Comparison of ENCODE assay signal across 27 cellular contexts in the genomic region with DNA sequence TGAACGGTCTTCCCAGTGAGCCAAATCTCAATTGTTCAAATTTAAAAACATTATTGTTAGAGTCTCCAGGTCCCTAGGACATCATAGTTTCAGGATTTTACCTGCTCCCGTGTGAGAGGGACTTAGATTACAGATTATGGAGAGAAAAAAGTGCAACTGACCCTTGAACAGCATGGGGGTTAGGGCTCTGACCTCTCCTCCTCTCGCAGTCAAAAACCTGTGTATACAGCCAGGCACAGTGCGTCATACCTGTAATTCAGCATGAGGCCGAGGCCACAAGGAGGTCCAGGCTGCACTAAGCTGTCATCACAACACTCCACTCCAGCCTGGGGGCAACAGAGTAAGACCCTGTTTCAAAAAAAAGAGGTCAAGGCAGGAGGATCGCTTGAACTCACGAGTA. TPM values are rescaled to one million over a fixed set of nuclear protein-coding genes. Genes with fewer than 3 reads are reported as not detected.
DNase-seq lines count a peak whose midpoint lies in the region; ATAC-seq, FAIRE-seq and TF ChIP-seq lines count a peak whose summit lies in the region.
"Had no signal": no experiment of that assay in that cellular context is flagged by ENCODE, and none has a peak within 500 bp of the region (broad histone marks: within the 10 kb centered on the region; RNA-seq: fewer than 3 reads in every experiment).

No MANE protein-coding gene starts in this region.

- H3K9ac ChIP-seq in K562 (ENCODE audit: insufficient read depth in 1 of 2, low read depth in 2 of 2, low read length in 2 of 2), result no peak overlapping the region
- H3K9ac ChIP-seq: BLaER1 treated with 17β-estradiol and CSF1 and Interleukin-3, amounts not matched to agents 10 nM and 100 nM had no signal

- no peaks in the 10 kb centered on the region for H3K27me3 Mint-ChIP-seq in activated T-cell treated with anti-CD3 and anti-CD28 coated beads, Interleukin-2, amount 50 U/mL, for 24 hours
- H3K27me3 Mint-ChIP-seq in activated T-cell treated with anti-CD3 and anti-CD28 coated beads, Interleukin-2, amount 50 U/mL, for 4 hours (ENCODE audit: low read depth), result no peaks in the 10 kb centered on the region
- H3K27me3 Mint-ChIP-seq: CD4-positive, alpha-beta T cell; CD8-positive, alpha-beta memory T cell had no signal

- no peak for ATAC-seq in activated T-cell treated with anti-CD3 and anti-CD28 coated beads, Interleukin-2, amount 50 U/mL, for 4 hours
- ATAC-seq in K562 (peak; percentile 13; the same call in 1 of the 3 replicates), right lobe of liver (peak; percentile 87 to 99 (median 97))
- ATAC-seq in stimulated activated effector memory CD8-positive, alpha-beta T cell treated with anti-CD3 and anti-CD28 coated beads, Interleukin-12 subunit alpha, Interleukin-12 subunit beta, amount 100 ng/mL, for 72 hours, result no peak
- ATAC-seq: A549, GM23338 had no signal

- peaks cover 4% of the 10 kb centered on the region for H3K4me1 Mint-ChIP-seq in activated T-cell treated with anti-CD3 and anti-CD28 coated beads, Interleukin-2, amount 50 U/mL, for 24 hours (ENCODE audit: low read depth)
- H3K4me1 Mint-ChIP-seq in activated T-cell treated with anti-CD3 and anti-CD28 coated beads, Interleukin-2, amount 50 U/mL, for 4 hours (ENCODE audit: low read depth), result peaks cover 5% of the 10 kb centered on the region
- H3K4me1 Mint-ChIP-seq in stimulated activated effector memory CD8-positive, alpha-beta T cell treated with anti-CD3 and anti-CD28 coated beads, Interleukin-12 subunit alpha, Interleukin-12 subunit beta, amount 100 ng/mL, for 72 hours, result peaks cover 12% of the 10 kb centered on the region
- H3K4me1 Mint-ChIP-seq: CD14-positive monocyte, GM23338 had no signal

- H3K79me2 ChIP-seq in K562 (ENCODE audit: control insufficient read depth, insufficient read depth, low read length), result peaks cover 61% of the 10 kb centered on the region; the same call in 2 of the 3 replicates

- BruUV-seq in K562 (replicated peaks; lab: Mats Ljungman, UMichigan), result no TSS peak

- H3K36me3 ChIP-seq in K562 (ENCODE audit: control insufficient read depth, insufficient read depth, low read length) (peaks cover 96% of the 10 kb centered on the region), right lobe of liver (peaks cover 0 to 98% (median 45%) of the 10 kb centered on the region in 4 donors)

- POLR2A ChIA-PET in K562 (lab: Yijun Ruan, JAX), result interaction anchor here (1.6 kb wide), 1 partner anchor 20 kb away, joined by 4 read pairs; no protein-coding TSS in a partner anchor

- H3K9me3 Mint-ChIP-seq in activated T-cell treated with anti-CD3 and anti-CD28 coated beads, Interleukin-2, amount 50 U/mL, for 24 hours, result no peaks in the 10 kb centered on the region
- no peaks in the 10 kb centered on the region for H3K9me3 Mint-ChIP-seq in activated T-cell treated with anti-CD3 and anti-CD28 coated beads, Interleukin-2, amount 50 U/mL, for 4 hours
- no peaks in the 10 kb centered on the region for H3K9me3 Mint-ChIP-seq in stimulated activated effector memory CD8-positive, alpha-beta T cell treated with anti-CD3 and anti-CD28 coated beads, Interleukin-12 subunit alpha, Interleukin-12 subunit beta, amount 100 ng/mL, for 72 hours
- H3K9me3 Mint-ChIP-seq: CD14-positive monocyte; CD4-positive, alpha-beta T cell; GM23338 had no signal

- H3K4me1 ChIP-seq in K562 (replicated peaks in 1 of 2; ENCODE audit: control insufficient read depth in 2 of 2, insufficient read depth in 2 of 2, low read length in 2 of 2) (no peaks in the 10 kb centered on the region), right lobe of liver (peaks cover 0 to 7% (median 3%) of the 10 kb centered on the region in 4 donors)
- H3K4me1 ChIP-seq: A549; BE2C; BLaER1 treated with 17β-estradiol and CSF1 and Interleukin-3, amounts not matched to agents 10 nM and 100 nM; HAP-1 had no signal

- H3K27ac ChIP-seq in K562 (ENCODE audit: extremely low read depth, low read depth, low read length) (no peak overlapping the region), right lobe of liver (peak overlapping the region in 1 of 3 donors; percentile 46)
- H3K27ac ChIP-seq: A549; BLaER1 treated with 17β-estradiol and CSF1 and Interleukin-3, amounts not matched to agents 10 nM and 100 nM had no signal

- FAIRE-seq in K562 (lab: Jason Lieb, UNC), result no peak
- FAIRE-seq: A549, D721Med, GM12891, GM18507, H54 had no signal

- TF ChIP-seq POLR2A in K562 (conservative IDR thresholded peaks at IDR 0.05), result no peak
- TF ChIP-seq POLR2A in right lobe of liver (IDR thresholded peaks at IDR 0.05), result no peak

- WGBS in K562 (ENCODE audit: insufficient coverage, low coverage, missing lambda C conversion rate), result 93% methylated on average over 7 of the region's 7 CpGs
- 32% methylated on average over 6 of the region's 7 CpGs for WGBS in right lobe of liver (ENCODE audit: insufficient coverage, low coverage, low lambda C conversion rate, missing lambda C conversion rate)

- H3K9me1 ChIP-seq in K562 (ENCODE audit: control insufficient read depth, insufficient read depth, low read length), result peaks cover 5% of the 10 kb centered on the region

- peaks cover 95% of the 10 kb centered on the region for H3K36me3 Mint-ChIP-seq in activated T-cell treated with anti-CD3 and anti-CD28 coated beads, Interleukin-2, amount 50 U/mL, for 24 hours (ENCODE audit: low read depth)
- peaks cover 58% of the 10 kb centered on the region for H3K36me3 Mint-ChIP-seq in activated T-cell treated with anti-CD3 and anti-CD28 coated beads, Interleukin-2, amount 50 U/mL, for 4 hours (ENCODE audit: insufficient read depth)
- H3K36me3 Mint-ChIP-seq in stimulated activated effector memory CD8-positive, alpha-beta T cell treated with anti-CD3 and anti-CD28 coated beads, Interleukin-12 subunit alpha, Interleukin-12 subunit beta, amount 100 ng/mL, for 72 hours, result peaks cover 100% of the 10 kb centered on the region

- H3K4me3 ChIP-seq in K562 (no peak overlapping the region), right lobe of liver (no peak overlapping the region)
- H3K4me3 ChIP-seq: A549; BLaER1 treated with 17β-estradiol and CSF1 and Interleukin-3, amounts not matched to agents 10 nM and 100 nM; GM23338; HAP-1 had no signal

- DNase-seq in activated T-cell treated with anti-CD3 and anti-CD28 coated beads, Interleukin-2, amount 50 U/mL, for 24 hours, result no peak
- DNase-seq in activated T-cell treated with anti-CD3 and anti-CD28 coated beads, Interleukin-2, amount 50 U/mL, for 4 hours, result no peak
- DNase-seq in K562 (ENCODE audit: extremely low read depth in 1 of 4, low spot score in 3 of 4) (no peak), right lobe of liver (peak; percentile 43 to 71 (median 62)), hypothalamus (lab: John Stamatoyannopoulos, UW) (no peak), NCI-H146 (lab: John Stamatoyannopoulos, UW) (no peak), NCI-H2029 (lab: John Stamatoyannopoulos, UW) (no peak)
- no peak for DNase-seq in stimulated activated effector memory CD8-positive, alpha-beta T cell treated with anti-CD3 and anti-CD28 coated beads, Interleukin-12 subunit alpha, Interleukin-12 subunit beta, amount 100 ng/mL, for 72 hours (ENCODE audit: low spot score in 2 of 2)
- DNase-seq: 8988T; ACHN; AML-193; BE2C; CD4-positive, alpha-beta T cell; CD8-positive, alpha-beta memory T cell; DMS 273 treated with DMSO at 0.1 percent for 48 hours; DMS79; EL; GDM1 had no signal

- TF ChIP-seq CTCF in K562 (IDR thresholded peaks at IDR 0.05 in 2 of 3, conservative IDR thresholded peaks at IDR 0.05 in 1 of 3; ENCODE audit: insufficient read depth in 2 of 3, low read depth in 1 of 3, low read length in 3 of 3) (no peak), right lobe of liver (IDR thresholded peaks at IDR 0.05) (no peak)

- intact Hi-C loops in K562 (cut with micrococcal nuclease), result no loop called here
- intact Hi-C loops in right lobe of liver (cut with DNase I), result no loop called here

- peak overlapping the region; percentile 40 for H3K27ac Mint-ChIP-seq in activated T-cell treated with anti-CD3 and anti-CD28 coated beads, Interleukin-2, amount 50 U/mL, for 24 hours
- H3K27ac Mint-ChIP-seq in stimulated activated effector memory CD8-positive, alpha-beta T cell treated with anti-CD3 and anti-CD28 coated beads, Interleukin-12 subunit alpha, Interleukin-12 subunit beta, amount 100 ng/mL, for 72 hours, result peak overlapping the region; percentile 27
- H3K27ac Mint-ChIP-seq: CD4-positive, alpha-beta T cell; GM23338 had no signal

- no peaks in the 10 kb centered on the region for H3K9me3 ChIP-seq in K562 (replicated peaks; ENCODE audit: control insufficient read depth, insufficient read depth, low read depth, low read length)
- no peaks in the 10 kb centered on the region for H3K9me3 ChIP-seq in right lobe of liver
- H3K9me3 ChIP-seq: A549; BE2C; BLaER1 treated with 17β-estradiol and CSF1 and Interleukin-3, amounts not matched to agents 10 nM and 100 nM; HAP-1 had no signal

- TF ChIP-seq RAD21 in K562 (CRISPR knock-in tag; conservative IDR thresholded peaks at IDR 0.05 in 1 of 2, IDR thresholded peaks at IDR 0.05 in 1 of 2), result no peak

- in situ Hi-C loops in K562 (cut with MboI), result no loop called here

- TF ChIP-seq EP300 in K562 (IDR thresholded peaks at IDR 0.05; ENCODE audit: low read length), result no peak

- H2AFZ ChIP-seq in K562 (ENCODE audit: low read depth, low read length), result no peak overlapping the region
- H2AFZ ChIP-seq: GM23338 had no signal

- H4K20me1 ChIP-seq in K562 (replicated peaks; ENCODE audit: control insufficient read depth, insufficient read depth, low read length), result peaks cover 4% of the 10 kb centered on the region; the same call in 1 of the 2 replicates

- H3K4me3 Mint-ChIP-seq in activated T-cell treated with anti-CD3 and anti-CD28 coated beads, Interleukin-2, amount 50 U/mL, for 24 hours, result no peak overlapping the region
- H3K4me3 Mint-ChIP-seq in activated T-cell treated with anti-CD3 and anti-CD28 coated beads, Interleukin-2, amount 50 U/mL, for 4 hours, result no peak overlapping the region
- no peak overlapping the region for H3K4me3 Mint-ChIP-seq in stimulated activated effector memory CD8-positive, alpha-beta T cell treated with anti-CD3 and anti-CD28 coated beads, Interleukin-12 subunit alpha, Interleukin-12 subunit beta, amount 100 ng/mL, for 72 hours
- H3K4me3 Mint-ChIP-seq: CD14-positive monocyte; CD4-positive, alpha-beta T cell; CD8-positive, alpha-beta memory T cell; GM23338 had no signal

- H3K27me3 ChIP-seq in K562 (ENCODE audit: control insufficient read depth in 2 of 2, insufficient read depth in 2 of 2, low read length in 2 of 2), result no peaks in the 10 kb centered on the region
- no peaks in the 10 kb centered on the region for H3K27me3 ChIP-seq in right lobe of liver
- H3K27me3 ChIP-seq: BE2C; BLaER1 treated with 17β-estradiol and CSF1 and Interleukin-3, amounts not matched to agents 10 nM and 100 nM had no signal

- H3K4me2 ChIP-seq in K562 (ENCODE audit: insufficient read depth, low read length), result no peak overlapping the region
- H3K4me2 ChIP-seq: A549; BLaER1 treated with 17β-estradiol and CSF1 and Interleukin-3, amounts not matched to agents 10 nM and 100 nM; GM23338 had no signal

- CTCF ChIA-PET in K562 (lab: Yijun Ruan, JAX; ENCODE audit: low intra/inter-chr PET ratio), result no interaction called here

RNA-seq across cellular contexts. Expression of gene BAZ1B, which starts 25.5 kb away (rescaled TPM):
- total RNA-seq in activated T-cell treated with anti-CD3 and anti-CD28 coated beads, Interleukin-2, amount 50 U/mL, for 4 hours, result 10 to 100 TPM; 86.5 to 93.5 (median 93.3) TPM
- 64.1 and 159 TPM in 2 replicates for total RNA-seq in K562 (2011; cell fraction: chromatin; rRNA removed; ENCODE audit: low replicate concordance)
- 37.9 and 44.9 TPM in 2 replicates for total RNA-seq in K562 (2011; cell fraction: nucleolus; rRNA removed)
- 79.0 and 92.8 TPM in 2 replicates for total RNA-seq in K562 (2011; cell fraction: nucleoplasm; rRNA removed)
- total RNA-seq in K562 (2014; rRNA removed) (79.5 and 89.0 TPM in 2 replicates), K562 (2014; rRNA removed; fragmentation: Illumina TruSeq; extraction: Trizol) (129 and 136 TPM in 2 replicates), K562 (2015; rRNA removed; fragmentation: Illumina TruSeq; extraction: Trizol) (131 and 134 TPM in 2 replicates), K562 (2021) (100 and 107 TPM in 2 replicates), right lobe of liver (10 to 100 TPM; 19.3 to 26.2 (median 25.0) TPM)
- polyA plus RNA-seq in K562 (2011; rRNA removed) (28.8 and 50.9 TPM in 2 replicates), K562 (2014; fragmentation: Illumina TruSeq; extraction: Trizol) (94.3 and 110 TPM in 2 replicates), K562 (2014; fragmentation: Nextera tagmentation; extraction: Ambion mirVana) (10 to 100 TPM; 15.0 to 27.5 TPM), K562 (2014; rRNA removed) (56.3 and 68.4 TPM in 2 replicates)
- polyA plus RNA-seq in K562 (2011; cell fraction: cytosol; rRNA removed), result 22.0 and 24.5 TPM in 2 replicates
- 25.8 and 37.2 TPM in 2 replicates for polyA plus RNA-seq in K562 (2011; cell fraction: nucleus; rRNA removed)
- polyA plus RNA-seq in K562 (2012), result 63.5 and 70.7 TPM in 2 replicates
- polyA minus RNA-seq in K562 (2011; rRNA and poly(A)+ RNA removed), result 81.7 and 114 TPM in 2 replicates
- polyA minus RNA-seq in K562 (2011; cell fraction: cytosol; rRNA and poly(A)+ RNA removed), result 41.5 and 59.2 TPM in 2 replicates
- 19.9 and 33.0 TPM in 2 replicates for polyA minus RNA-seq in K562 (2011; cell fraction: nucleus; rRNA and poly(A)+ RNA removed)

Comparison
In these comparisons a context has a peak if more than half of its experiments do, and no peak if none do; other contexts are left out.
1. DNase-seq: peak in right lobe of liver (3 of 3); none in activated T-cell treated with anti-CD3 and anti-CD28 coated beads, Interleukin-2, amount 50 U/mL, for 24 hours (single experiment), activated T-cell treated with anti-CD3 and anti-CD28 coated beads, Interleukin-2, amount 50 U/mL, for 4 hours (single experiment), K562 (0 of 4), stimulated activated effector memory CD8-positive, alpha-beta T cell treated with anti-CD3 and anti-CD28 coated beads, Interleukin-12 subunit alpha, Interleukin-12 subunit beta, amount 100 ng/mL, for 72 hours (0 of 2), hypothalamus (0 of 51), NCI-H146 (single experiment) and NCI-H2029 (single experiment).
2. ATAC-seq: peak in K562 (single experiment) and right lobe of liver (4 of 4); none in activated T-cell treated with anti-CD3 and anti-CD28 coated beads, Interleukin-2, amount 50 U/mL, for 4 hours (0 of 2) and stimulated activated effector memory CD8-positive, alpha-beta T cell treated with anti-CD3 and anti-CD28 coated beads, Interleukin-12 subunit alpha, Interleukin-12 subunit beta, amount 100 ng/mL, for 72 hours (single experiment).